In the genomic region with DNA sequence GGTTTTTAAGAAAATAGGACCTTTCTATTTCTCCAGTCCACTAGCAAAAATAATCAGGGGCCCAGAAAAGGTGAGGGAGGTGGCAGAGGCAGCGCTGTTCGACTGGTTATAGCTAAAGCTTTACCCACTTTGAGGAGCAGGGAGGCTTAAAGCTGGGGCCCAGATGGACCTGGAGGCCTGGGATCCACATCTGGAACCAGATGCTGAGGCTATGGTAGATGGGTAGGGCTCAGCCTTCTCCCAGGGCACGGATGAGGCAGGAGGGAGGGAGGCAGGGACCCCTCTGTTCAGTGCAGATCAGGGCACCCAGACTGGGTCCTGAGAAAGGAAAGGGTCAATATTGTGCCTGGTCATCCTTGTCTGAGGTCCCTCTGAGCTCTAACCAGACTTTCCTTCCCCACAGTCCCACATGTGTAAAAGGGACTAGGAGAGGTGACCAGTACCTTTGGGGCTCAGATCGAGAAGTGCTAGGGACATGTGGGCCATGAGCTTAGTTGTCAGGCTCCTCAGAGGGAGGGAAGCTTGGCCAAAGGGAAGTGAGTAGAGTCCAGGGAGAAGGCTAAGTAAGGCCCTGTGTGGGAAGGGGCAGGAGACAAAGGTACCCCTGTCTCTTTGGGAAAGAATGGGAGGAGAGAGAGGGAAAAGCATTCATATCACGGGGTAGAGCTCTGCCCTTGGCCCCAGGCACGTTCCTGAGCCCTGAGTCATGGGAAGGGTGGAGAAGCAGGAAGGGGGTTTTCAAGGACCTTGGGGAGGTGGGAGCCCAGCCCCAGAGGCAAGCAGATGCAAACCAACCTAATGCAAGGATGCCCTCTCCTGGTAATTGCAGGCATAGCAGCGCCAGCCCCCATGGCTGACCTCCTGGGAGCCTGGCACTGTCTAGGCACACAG, we compare ENCODE assay signal across 8 cellular contexts. TPM values are rescaled to one million over a fixed set of nuclear protein-coding genes. Genes with fewer than 3 reads are reported as not detected.
A peak's percentile ranks its signal among the peaks of the same experiment; 100 is the strongest.
DNase-seq lines count a peak whose midpoint lies in the region; ATAC-seq, FAIRE-seq and TF ChIP-seq lines count a peak whose summit lies in the region.

No MANE protein-coding gene starts in this region.

- no peak for TF ChIP-seq POLR2A in GM12891 (IDR thresholded peaks at IDR 0.05; ENCODE audit: low read depth, low read length)

- H3K4me1 ChIP-seq in iPS-20b (ENCODE audit: insufficient read depth, low read length) (peaks cover 26% of the 10 kb centered on the region), skeletal muscle tissue (ENCODE audit: control insufficient read depth in 3 of 3, insufficient read depth in 3 of 3, low read length in 3 of 3) (peaks cover 57 to 60% (median 57%) of the 10 kb centered on the region in 3 donors)

- H3K27me3 ChIP-seq in brain microvascular endothelial cell (replicated peaks) (no peaks in the 10 kb centered on the region), iPS-20b (ENCODE audit: insufficient read depth, low read length) (no peaks in the 10 kb centered on the region), skeletal muscle tissue (ENCODE audit: control insufficient read depth in 3 of 3, insufficient read depth in 3 of 3, low read length in 3 of 3) (no peaks in the 10 kb centered on the region)

- H3K9ac ChIP-seq in iPS-20b (ENCODE audit: low read depth, low read length) (peak overlapping the region; percentile 67), skeletal muscle tissue (ENCODE audit: low read depth in 1 of 3, low read length in 3 of 3) (peak overlapping the region; percentile 77 to 80 (median 79))

- no peaks in the 10 kb centered on the region for H3K9me3 ChIP-seq in iPS-20b (ENCODE audit: insufficient read depth, low read depth, low read length)
- no peaks in the 10 kb centered on the region for H3K9me3 ChIP-seq in skeletal muscle tissue (ENCODE audit: control insufficient read depth in 3 of 3, low read length in 3 of 3)

- TF ChIP-seq CTCF in brain microvascular endothelial cell (IDR thresholded peaks at IDR 0.05; ENCODE audit: low read depth, low read length, missing control alignments) = peak; percentile 97

- ATAC-seq in GM19452 (IDR thresholded peaks at IDR 0.05; ENCODE audit: unreplicated experiment) = no peak
- no peak for ATAC-seq in GM21526 (IDR thresholded peaks at IDR 0.05; ENCODE audit: low FRiP score, unreplicated experiment)

- DNase-seq in GM12891 (ENCODE audit: insufficient read length, low spot score) (peak; percentile 66), NCI-H187 (lab: John Stamatoyannopoulos, UW) (peak; percentile 61 to 77), brain microvascular endothelial cell (peak; percentile 93)

- H3K4me3 ChIP-seq in brain microvascular endothelial cell (ENCODE audit: low read depth, low read length) (peak overlapping the region; percentile 5), iPS-20b (ENCODE audit: low read length) (0 out of 2 replicates have a peak overlapping the region, but pooled peaks have one; percentile 2), skeletal muscle tissue (ENCODE audit: low read length in 3 of 3) (peak overlapping the region; percentile 29 to 65 (median 56))

- H3K27ac ChIP-seq in brain microvascular endothelial cell = peak overlapping the region; percentile 100
- peak overlapping the region; percentile 49 for H3K27ac ChIP-seq in iPS-20b (ENCODE audit: low read length)
- H3K27ac ChIP-seq in skeletal muscle tissue (ENCODE audit: low read depth, low read length) = peak overlapping the region; percentile 88

- peak; percentile 89 for FAIRE-seq in GM12891 (lab: Jason Lieb, UNC)
- peak; percentile 86 for FAIRE-seq in TTC549 (lab: Jason Lieb, UNC)

- H3K36me3 ChIP-seq in brain microvascular endothelial cell (replicated peaks) (peaks cover 43% of the 10 kb centered on the region), iPS-20b (ENCODE audit: insufficient read depth, low read depth, low read length) (peaks cover 24% of the 10 kb centered on the region), skeletal muscle tissue (ENCODE audit: control insufficient read depth in 3 of 3, insufficient read depth in 3 of 3, low read length in 3 of 3) (peaks cover 35 to 38% (median 36%) of the 10 kb centered on the region in 3 donors)

- in situ Hi-C loops in brain microvascular endothelial cell (cut with HindIII; ENCODE audit: low pct_ligation_motif_present, low sequenced_read_pairs) = no loop called here

TF ChIP-seq in GM12891, 5 proteins besides CTCF, POLR2A, EP300 and RAD21:
- TF ChIP-seq TAF1 (IDR thresholded peaks at IDR 0.05; ENCODE audit: low read depth, low read length) (no peak), POLR2AphosphoS5 (IDR thresholded peaks at IDR 0.05; ENCODE audit: low read depth, low read length) (no peak), PAX5 (IDR thresholded peaks at IDR 0.05; ENCODE audit: insufficient read depth, low read length, severe bottlenecking) (no peak), SPI1 (IDR thresholded peaks at IDR 0.05; ENCODE audit: low read depth, low read length) (no peak), POU2F2 (IDR thresholded peaks at IDR 0.05; ENCODE audit: low read depth, low read length) (no peak)
TF ChIP-seq in GM12891: peak in this region for 0.

RNA-seq across cellular contexts. Expression of gene LMNA, which starts 15.4 kb away (rescaled TPM):
- polyA plus RNA-seq in GM12891 (2012; ENCODE audit: low read depth, missing spikeins) = 70.7 TPM
- 399 TPM for total RNA-seq in skeletal muscle tissue

RNA-seq across cellular contexts. Expression of gene SEMA4A, which starts 23.5 kb away (rescaled TPM):
- polyA plus RNA-seq in GM12891 (2012; ENCODE audit: low read depth, missing spikeins) = 26.3 TPM
- 4.2 TPM for total RNA-seq in skeletal muscle tissue

RNA-seq across cellular contexts. Expression of gene MEX3A, which starts 47.7 kb away (rescaled TPM):
- polyA plus RNA-seq in GM12891 (2012; ENCODE audit: low read depth, missing spikeins) = 0.56 TPM
- 6.8 TPM for total RNA-seq in skeletal muscle tissue

Comparison
In these comparisons a context has a peak if more than half of its experiments do, and no peak if none do; other contexts are left out.
1. H3K27ac ChIP-seq: peak in every context shown above with its lines; median percentile 100 in brain microvascular endothelial cell; 88 in skeletal muscle tissue; 49 in iPS-20b.
2. H3K4me3 ChIP-seq: peak in every context shown above with its lines; median percentile 56 in skeletal muscle tissue; 5 in brain microvascular endothelial cell; 2 in iPS-20b.